Comparison of ENCODE assay signal across 10 cellular contexts in genomic region chr14:102295301-102295700, GRCh38. TPM values are rescaled to one million over a fixed set of nuclear protein-coding genes. Genes with fewer than 3 reads are reported as not detected.
DNase-seq lines count a peak whose midpoint lies in the region; TF ChIP-seq lines count a peak whose summit lies in the region.
"Had no signal": no experiment of that assay in that cellular context is flagged by ENCODE, and none has a peak within 500 bp of the region (broad histone marks: within the 10 kb centered on the region; RNA-seq: fewer than 3 reads in every experiment).

No MANE protein-coding gene starts in this region.

- H3K36me3 ChIP-seq in BE2C, result no peaks in the 10 kb centered on the region

- no peaks in the 10 kb centered on the region for H3K36me3 Mint-ChIP-seq in activated T-cell treated with anti-CD3 and anti-CD28 coated beads, Interleukin-2, amount 50 U/mL, for 24 hours (ENCODE audit: low read depth)

- no peaks in the 10 kb centered on the region for H3K27me3 Mint-ChIP-seq in activated T-cell treated with anti-CD3 and anti-CD28 coated beads, Interleukin-2, amount 50 U/mL, for 24 hours

- no peak overlapping the region for H3K4me3 ChIP-seq in BE2C (ENCODE audit: low read depth, low read length)

- H3K27ac Mint-ChIP-seq in activated T-cell treated with anti-CD3 and anti-CD28 coated beads, Interleukin-2, amount 50 U/mL, for 24 hours, result no peak overlapping the region

- peak; percentile 52 for TF ChIP-seq CTCF in BE2C (IDR thresholded peaks at IDR 0.05; ENCODE audit: low read depth, low read length)

- no peaks in the 10 kb centered on the region for H3K9me3 Mint-ChIP-seq in activated T-cell treated with anti-CD3 and anti-CD28 coated beads, Interleukin-2, amount 50 U/mL, for 24 hours

- no peak overlapping the region for H3K4me3 Mint-ChIP-seq in activated T-cell treated with anti-CD3 and anti-CD28 coated beads, Interleukin-2, amount 50 U/mL, for 24 hours

- no peaks in the 10 kb centered on the region for H3K4me1 ChIP-seq in BE2C

- H3K27ac ChIP-seq in caudate nucleus (ENCODE audit: low read depth, low read length), result peak overlapping the region; percentile 67
- H3K27ac ChIP-seq in layer of hippocampus (ENCODE audit: low read depth, low read length), result peak overlapping the region; percentile 60

- H3K27me3 ChIP-seq in BE2C (no peaks in the 10 kb centered on the region), layer of hippocampus (ENCODE audit: control insufficient read depth, insufficient read depth, low read length) (no peaks in the 10 kb centered on the region)

- H3K9me3 ChIP-seq in BE2C, result peaks cover 2% of the 10 kb centered on the region; the same call in 1 of the 2 replicates

- DNase-seq in BE2C (no peak), Kasumi-1 (lab: John Stamatoyannopoulos, UW) (peak; percentile 42 to 50), caudate nucleus (lab: John Stamatoyannopoulos, UW) (no peak), putamen (ENCODE audit: low spot score) (no peak), AML-193 (lab: John Stamatoyannopoulos, UW) (no peak)
- no peak for DNase-seq in activated T-cell treated with anti-CD3 and anti-CD28 coated beads, Interleukin-2, amount 50 U/mL, for 24 hours
- no peak for DNase-seq in activated T-cell treated with anti-CD3 and anti-CD28 coated beads, Interleukin-2, amount 50 U/mL, for 1 hour
- DNase-seq: NCI-H187; stimulated activated CD4-positive, alpha-beta T cell treated with anti-CD3 and anti-CD28 coated beads, Interleukin-4, amount 100 ng/mL, for 24 hours had no signal

- peaks cover 3% of the 10 kb centered on the region for H3K4me1 Mint-ChIP-seq in activated T-cell treated with anti-CD3 and anti-CD28 coated beads, Interleukin-2, amount 50 U/mL, for 24 hours (ENCODE audit: low read depth)

RNA-seq across cellular contexts. Expression of gene MOK, which starts 9.7 kb away (rescaled TPM):
- polyA plus RNA-seq in BE2C (2012; ENCODE audit: insufficient read depth, insufficient read length, low read depth), result 147 TPM

RNA-seq across cellular contexts. Expression of gene ZNF839, which starts 24.2 kb away (rescaled TPM):
- 7.4 TPM for polyA plus RNA-seq in BE2C (2012; ENCODE audit: insufficient read depth, insufficient read length, low read depth)

Comparison
In these comparisons a context has a peak if more than half of its experiments do, and no peak if none do; other contexts are left out.
1. DNase-seq: peak in Kasumi-1 (2 of 2); none in BE2C (single experiment), caudate nucleus (0 of 61), activated T-cell treated with anti-CD3 and anti-CD28 coated beads, Interleukin-2, amount 50 U/mL, for 24 hours (single experiment), putamen (single experiment), activated T-cell treated with anti-CD3 and anti-CD28 coated beads, Interleukin-2, amount 50 U/mL, for 1 hour (single experiment) and AML-193 (0 of 2).